In the genomic region with DNA sequence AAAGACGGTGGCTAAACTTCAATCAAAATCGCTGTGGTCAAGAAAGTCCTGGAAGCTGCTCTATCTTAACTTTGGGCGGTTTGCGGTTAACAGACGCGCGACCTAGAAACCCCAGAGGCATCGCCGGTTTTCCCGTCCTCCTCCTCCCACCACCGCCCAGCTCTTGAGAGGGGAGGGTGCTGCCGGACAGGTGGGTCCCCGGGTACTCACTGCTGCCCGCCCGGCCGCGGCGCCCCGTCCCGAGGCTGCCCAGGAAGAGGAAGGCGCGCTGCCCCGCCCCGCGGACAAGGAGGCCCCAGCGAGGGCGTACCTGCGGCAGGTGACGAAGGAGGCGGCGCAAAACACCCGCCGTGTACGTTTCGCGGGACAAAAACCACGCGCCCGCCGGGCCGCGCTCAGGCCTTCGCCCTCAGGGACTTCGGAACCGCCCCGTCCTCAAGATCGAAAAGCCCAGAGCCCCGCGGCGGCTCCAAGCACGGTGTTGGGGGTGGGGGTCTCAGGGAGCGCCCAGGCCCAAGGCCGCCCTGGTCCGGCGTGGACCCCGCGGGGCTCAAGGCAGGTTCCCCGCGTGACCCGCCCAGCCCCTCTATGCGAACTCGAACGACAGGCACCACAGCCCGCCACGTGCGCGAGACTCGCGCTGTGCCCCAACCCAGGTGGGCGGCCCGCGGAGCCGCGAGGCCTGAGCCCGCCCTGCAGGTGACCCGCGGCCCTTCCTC, we compare ENCODE assay signal across 8 cellular contexts. TPM values are rescaled to one million over a fixed set of nuclear protein-coding genes. Genes with fewer than 3 reads are reported as not detected.
DNase-seq lines count a peak whose midpoint lies in the region; ATAC-seq and TF ChIP-seq lines count a peak whose summit lies in the region.

SH3YL1 (minus strand) TSS at position 259 of the 719 bp plus-strand sequence; CDS start at position 211, 48 bp downstream.

- H3K9me3 ChIP-seq in effector memory CD4-positive, alpha-beta T cell (ENCODE audit: control insufficient read depth, low read length) = no peaks in the 10 kb centered on the region

- no peaks in the 10 kb centered on the region for H3K27me3 ChIP-seq in KMS-11 (ENCODE audit: insufficient read depth, low read depth)
- no peaks in the 10 kb centered on the region for H3K27me3 ChIP-seq in effector memory CD4-positive, alpha-beta T cell (replicated peaks; ENCODE audit: control insufficient read depth, insufficient read depth, low read length, poor library complexity, severe bottlenecking)

- peak within 1 kb of the TSS; percentile 86 to 95 (median 92) for H3K27ac Mint-ChIP-seq in CD14-positive monocyte
- H3K27ac Mint-ChIP-seq in stimulated activated effector memory CD8-positive, alpha-beta T cell treated with anti-CD3 and anti-CD28 coated beads, Interleukin-12 subunit alpha, Interleukin-12 subunit beta, amount 100 ng/mL, for 72 hours = peak within 1 kb of the TSS; percentile 94

- H3K4me3 ChIP-seq in KMS-11 (IDR thresholded peaks at IDR 0.05; ENCODE audit: insufficient read depth, low read depth, low read length) = no peak within 1 kb of the TSS
- peak within 1 kb of the TSS; percentile 71 for H3K4me3 ChIP-seq in effector memory CD4-positive, alpha-beta T cell (ENCODE audit: insufficient read depth, low read depth, low read length, poor library complexity, severe bottlenecking)

- TF ChIP-seq CTCF in CD14-positive monocyte (IDR thresholded peaks at IDR 0.05) (no peak), KMS-11 (conservative IDR thresholded peaks at IDR 0.05; ENCODE audit: low read depth, low read length) (no peak)

- peak within 1 kb of the TSS; percentile 73 for H3K9ac ChIP-seq in KMS-11

- intact Hi-C loops in CD14-positive monocyte (cut with micrococcal nuclease) = loop anchor here in 1 of 2 donors (10.0 kb wide), 1 partner anchor 411 kb away; the partner anchor contains the start of gene TMEM18

- H3K4me1 Mint-ChIP-seq in CD14-positive monocyte = peaks cover 27% of the 10 kb centered on the region
- H3K4me1 Mint-ChIP-seq in stimulated activated effector memory CD8-positive, alpha-beta T cell treated with anti-CD3 and anti-CD28 coated beads, Interleukin-12 subunit alpha, Interleukin-12 subunit beta, amount 100 ng/mL, for 72 hours = peaks cover 27% of the 10 kb centered on the region

- H3K4me2 ChIP-seq in KMS-11 = peak within 1 kb of the TSS; percentile 81; the same call in 1 of the 2 replicates

- H3K27ac ChIP-seq in KMS-11 = peak within 1 kb of the TSS; percentile 52
- peak within 1 kb of the TSS; percentile 90 for H3K27ac ChIP-seq in effector memory CD4-positive, alpha-beta T cell (ENCODE audit: insufficient read depth, low read length, poor library complexity, severe bottlenecking)

- DNase-seq in CD14-positive monocyte (ENCODE audit: low spot score) (no peak), mesenteric fat pad (ENCODE audit: low spot score) (no peak), NCI-H446 treated with DMSO at 0.1 percent for 48 hours (lab: John Stamatoyannopoulos, UW) (no peak)
- peak; percentile 48 to 54 for DNase-seq in activated CD4-positive, alpha-beta T cell treated with anti-CD3 and anti-CD28 coated beads, Interleukin-2, amount 50 U/mL, for 48 hours
- DNase-seq in effector memory CD4-positive, alpha-beta T cell = peak; percentile 50 to 66 (median 55)
- DNase-seq in stimulated activated effector memory CD8-positive, alpha-beta T cell treated with anti-CD3 and anti-CD28 coated beads, Interleukin-12 subunit alpha, Interleukin-12 subunit beta, amount 100 ng/mL, for 72 hours (ENCODE audit: low spot score in 2 of 2) = peak; percentile 20 to 61

- H3K79me2 ChIP-seq in KMS-11 (ENCODE audit: insufficient read depth, low read depth) = peaks cover 42% of the 10 kb centered on the region

- H3K4me3 Mint-ChIP-seq in CD14-positive monocyte = peak within 1 kb of the TSS; percentile 88 to 95
- peak within 1 kb of the TSS; percentile 87 for H3K4me3 Mint-ChIP-seq in stimulated activated effector memory CD8-positive, alpha-beta T cell treated with anti-CD3 and anti-CD28 coated beads, Interleukin-12 subunit alpha, Interleukin-12 subunit beta, amount 100 ng/mL, for 72 hours

- H3K27me3 Mint-ChIP-seq in CD14-positive monocyte (ENCODE audit: low read depth in 3 of 3) = peaks cover 3 to 9% (median 7%) of the 10 kb centered on the region in 3 donors

- peak within 1 kb of the TSS; percentile 54 for H2AFZ ChIP-seq in KMS-11 (ENCODE audit: low read depth)

- ATAC-seq in GM21423 (IDR thresholded peaks at IDR 0.05; ENCODE audit: unreplicated experiment) = peak; percentile 19
- ATAC-seq in stimulated activated effector memory CD8-positive, alpha-beta T cell treated with anti-CD3 and anti-CD28 coated beads, Interleukin-12 subunit alpha, Interleukin-12 subunit beta, amount 100 ng/mL, for 72 hours = peak; percentile 58

- H4K20me1 ChIP-seq in KMS-11 (ENCODE audit: insufficient read depth) = 0 out of 2 replicates have a peak, but pooled peaks cover 9% of the 10 kb centered on the region

- peaks cover 2 to 9% of the 10 kb centered on the region in 2 donors for H3K36me3 Mint-ChIP-seq in CD14-positive monocyte
- peaks cover 21% of the 10 kb centered on the region for H3K36me3 Mint-ChIP-seq in stimulated activated effector memory CD8-positive, alpha-beta T cell treated with anti-CD3 and anti-CD28 coated beads, Interleukin-12 subunit alpha, Interleukin-12 subunit beta, amount 100 ng/mL, for 72 hours

- no peaks in the 10 kb centered on the region for H3K36me3 ChIP-seq in KMS-11 (ENCODE audit: insufficient read depth)
- no peaks in the 10 kb centered on the region for H3K36me3 ChIP-seq in effector memory CD4-positive, alpha-beta T cell (ENCODE audit: control insufficient read depth, insufficient read depth, low read length)

- peaks cover 0 to 6% (median 1%) of the 10 kb centered on the region in 7 donors for H3K9me3 Mint-ChIP-seq in CD14-positive monocyte
- peaks cover 2% of the 10 kb centered on the region for H3K9me3 Mint-ChIP-seq in stimulated activated effector memory CD8-positive, alpha-beta T cell treated with anti-CD3 and anti-CD28 coated beads, Interleukin-12 subunit alpha, Interleukin-12 subunit beta, amount 100 ng/mL, for 72 hours

- H3K4me1 ChIP-seq in KMS-11 (ENCODE audit: low read depth, poor library complexity, severe bottlenecking) = peaks cover 20% of the 10 kb centered on the region
- no peaks in the 10 kb centered on the region for H3K4me1 ChIP-seq in effector memory CD4-positive, alpha-beta T cell (ENCODE audit: control insufficient read depth, insufficient read depth, low read length, poor library complexity, severe bottlenecking)

RNA-seq across cellular contexts. Expression of gene SH3YL1, which starts in this region (rescaled TPM):
- polyA plus RNA-seq in CD14-positive monocyte = 1 to 10 TPM; 2.4 to 4.0 TPM
- total RNA-seq in mesenteric fat pad = 16.7 TPM

Comparison
In these comparisons a context has a peak if more than half of its experiments do, and no peak if none do; other contexts are left out.
1. DNase-seq: peak in activated CD4-positive, alpha-beta T cell treated with anti-CD3 and anti-CD28 coated beads, Interleukin-2, amount 50 U/mL, for 48 hours (2 of 2), effector memory CD4-positive, alpha-beta T cell (3 of 3) and stimulated activated effector memory CD8-positive, alpha-beta T cell treated with anti-CD3 and anti-CD28 coated beads, Interleukin-12 subunit alpha, Interleukin-12 subunit beta, amount 100 ng/mL, for 72 hours (2 of 2); none in CD14-positive monocyte (single experiment), mesenteric fat pad (single experiment) and NCI-H446 treated with DMSO at 0.1 percent for 48 hours (single experiment).